ENCODE assay signal across 23 cellular contexts in the genomic region with DNA sequence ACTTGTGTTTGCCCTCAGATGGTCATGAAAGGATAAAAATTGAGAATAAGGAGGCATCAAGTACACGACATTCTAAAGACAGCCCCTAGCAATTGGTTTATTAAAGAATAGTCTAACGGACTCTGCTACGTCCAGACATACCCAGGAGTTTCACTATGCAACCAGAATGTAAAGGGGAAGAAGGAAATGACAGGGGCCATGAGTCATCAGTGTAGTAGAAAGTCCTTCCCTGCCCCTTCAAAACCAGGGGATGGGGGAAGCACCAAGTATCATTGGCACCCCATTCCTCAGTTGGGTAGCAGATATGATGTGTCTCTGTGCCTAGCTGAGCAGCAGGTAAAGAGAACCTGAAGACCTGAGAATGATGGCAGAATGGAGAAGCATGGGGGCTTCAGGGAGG.
DNase-seq lines count a peak whose midpoint lies in the region; ATAC-seq and TF ChIP-seq lines count a peak whose summit lies in the region.
"Had no signal": no experiment of that assay in that cellular context is flagged by ENCODE, and none has a peak within 500 bp of the region (broad histone marks: within the 10 kb centered on the region; RNA-seq: fewer than 3 reads in every experiment).

No MANE protein-coding gene starts in this region.

- no peak overlapping the region for H3K4me3 ChIP-seq in uterus
- H3K4me3 ChIP-seq: skin epidermis, thoracic aorta had no signal

- H3K36me3 Mint-ChIP-seq in stimulated activated effector memory CD8-positive, alpha-beta T cell treated with anti-CD3 and anti-CD28 coated beads, Interleukin-12 subunit alpha, Interleukin-12 subunit beta, amount 100 ng/mL, for 72 hours, result no peaks in the 10 kb centered on the region
- H3K36me3 Mint-ChIP-seq: activated naive CD8-positive, alpha-beta T cell treated with anti-CD3 and anti-CD28 coated beads, Interleukin-2, amount 10 ng/mL, durations not matched to agents 7 days and 5 days; CD4-positive, alpha-beta memory T cell; stimulated activated naive B cell treated with anti-CD40 and anti-IgM and Interleukin-4, amounts not matched to agents 10 μg/mL and 1 μg/mL and 100 μg/mL, for 72 hours had no signal

- H3K4me3 Mint-ChIP-seq in stimulated activated effector memory CD8-positive, alpha-beta T cell treated with anti-CD3 and anti-CD28 coated beads, Interleukin-12 subunit alpha, Interleukin-12 subunit beta, amount 100 ng/mL, for 72 hours, result no peak overlapping the region
- H3K4me3 Mint-ChIP-seq: activated naive CD8-positive, alpha-beta T cell treated with anti-CD3 and anti-CD28 coated beads, Interleukin-2, amount 10 ng/mL, durations not matched to agents 7 days and 5 days; CD4-positive, alpha-beta memory T cell; stimulated activated naive B cell treated with anti-CD40 and anti-IgM and Interleukin-4, amounts not matched to agents 10 μg/mL and 1 μg/mL and 100 μg/mL, for 72 hours; WTC11 had no signal

- H3K9me3 ChIP-seq in uterus, result peaks cover 0 to 5% of the 10 kb centered on the region in 2 donors
- H3K9me3 ChIP-seq: thoracic aorta had no signal

- no peaks in the 10 kb centered on the region for H3K36me3 ChIP-seq in uterus
- H3K36me3 ChIP-seq: thoracic aorta had no signal

- no peaks in the 10 kb centered on the region for H3K27me3 ChIP-seq in uterus

- no peak overlapping the region for H3K27ac Mint-ChIP-seq in stimulated activated effector memory CD8-positive, alpha-beta T cell treated with anti-CD3 and anti-CD28 coated beads, Interleukin-12 subunit alpha, Interleukin-12 subunit beta, amount 100 ng/mL, for 72 hours
- H3K27ac Mint-ChIP-seq: activated naive CD8-positive, alpha-beta T cell treated with anti-CD3 and anti-CD28 coated beads, Interleukin-2, amount 10 ng/mL, durations not matched to agents 7 days and 5 days; CD4-positive, alpha-beta memory T cell; stimulated activated naive B cell treated with anti-CD40 and anti-IgM and Interleukin-4, amounts not matched to agents 10 μg/mL and 1 μg/mL and 100 μg/mL, for 72 hours; WTC11 had no signal

- no peak overlapping the region for H3K27ac ChIP-seq in uterus
- H3K27ac ChIP-seq: skin epidermis, thoracic aorta had no signal

- intact Hi-C loops in uterus (cut with DNase I; ENCODE audit: low total_unique reads), result no loop called here

- TF ChIP-seq CTCF in uterus (IDR thresholded peaks at IDR 0.05), result no peak

- H3K4me1 Mint-ChIP-seq in stimulated activated effector memory CD8-positive, alpha-beta T cell treated with anti-CD3 and anti-CD28 coated beads, Interleukin-12 subunit alpha, Interleukin-12 subunit beta, amount 100 ng/mL, for 72 hours, result no peaks in the 10 kb centered on the region
- H3K4me1 Mint-ChIP-seq: activated naive CD8-positive, alpha-beta T cell treated with anti-CD3 and anti-CD28 coated beads, Interleukin-2, amount 10 ng/mL, durations not matched to agents 7 days and 5 days; CD4-positive, alpha-beta memory T cell had no signal

- ATAC-seq in GM18868 (IDR thresholded peaks at IDR 0.05; ENCODE audit: unreplicated experiment) (peak; percentile 89), GM21390 (IDR thresholded peaks at IDR 0.05; ENCODE audit: unreplicated experiment) (peak; percentile 66), HG03175 (IDR thresholded peaks at IDR 0.05; ENCODE audit: unreplicated experiment) (peak; percentile 66), GM21367 (IDR thresholded peaks at IDR 0.05; ENCODE audit: unreplicated experiment) (no peak)
- no peak for ATAC-seq in stimulated activated effector memory CD8-positive, alpha-beta T cell treated with anti-CD3 and anti-CD28 coated beads, Interleukin-12 subunit alpha, Interleukin-12 subunit beta, amount 100 ng/mL, for 72 hours
- ATAC-seq: HCT116; stimulated activated naive B cell treated with anti-CD40 and anti-IgM and Interleukin-4, amounts not matched to agents 10 μg/mL and 1 μg/mL and 100 μg/mL, for 72 hours; WTC11 had no signal

- DNase-seq in stimulated activated effector memory CD8-positive, alpha-beta T cell treated with anti-CD3 and anti-CD28 coated beads, Interleukin-12 subunit alpha, Interleukin-12 subunit beta, amount 100 ng/mL, for 72 hours (ENCODE audit: low spot score in 2 of 2), result no peak
- DNase-seq in DMS153 treated with DMSO at 0.1 percent for 48 hours (lab: John Stamatoyannopoulos, UW; ENCODE audit: unreplicated experiment) (no peak), uterus (no peak)
- DNase-seq: activated effector memory CD4-positive, alpha-beta T cell treated with Interleukin-2 at 50 U/mL for 16 hours; activated naive CD8-positive, alpha-beta T cell treated with anti-CD3 and anti-CD28 coated beads, Interleukin-2, amount 10 ng/mL, durations not matched to agents 7 days and 5 days; CD4-positive, alpha-beta memory T cell; DMS153; mesenchymal stem cell; NCI-H146; NCI-H2171; NCI-H524 treated with DMSO at 0.1 percent for 48 hours; nucleus accumbens; stimulated activated CD4-positive, alpha-beta T cell treated with anti-CD3 and anti-CD28 coated beads, Interleukin-2, amount 100 ng/mL, for 24 hours; stimulated activated naive B cell treated with anti-CD40 and anti-IgM and Interleukin-4, amounts not matched to agents 10 μg/mL and 1 μg/mL and 100 μg/mL, for 72 hours; T1000 had no signal

- TF ChIP-seq POLR2A in uterus (IDR thresholded peaks at IDR 0.05), result no peak

- H3K9me3 Mint-ChIP-seq in stimulated activated effector memory CD8-positive, alpha-beta T cell treated with anti-CD3 and anti-CD28 coated beads, Interleukin-12 subunit alpha, Interleukin-12 subunit beta, amount 100 ng/mL, for 72 hours, result peaks cover 8% of the 10 kb centered on the region

- H3K4me1 ChIP-seq in uterus, result no peaks in the 10 kb centered on the region

Comparison
In these comparisons a context has a peak if more than half of its experiments do, and no peak if none do; other contexts are left out.
1. ATAC-seq: peak in GM18868 (single experiment), GM21390 (single experiment) and HG03175 (single experiment); none in stimulated activated effector memory CD8-positive, alpha-beta T cell treated with anti-CD3 and anti-CD28 coated beads, Interleukin-12 subunit alpha, Interleukin-12 subunit beta, amount 100 ng/mL, for 72 hours (single experiment) and GM21367 (single experiment).